9 cellular contexts compared by ENCODE assay signal in genomic region chr17:58331815-58332719, GRCh38. TPM values are rescaled to one million over a fixed set of nuclear protein-coding genes. Genes with fewer than 3 reads are reported as not detected.
A peak's percentile ranks its signal among the peaks of the same experiment; 100 is the strongest.
DNase-seq lines count a peak whose midpoint lies in the region; ATAC-seq and TF ChIP-seq lines count a peak whose summit lies in the region.
"Had no signal": no experiment of that assay in that cellular context is flagged by ENCODE, and none has a peak within 500 bp of the region (broad histone marks: within the 10 kb centered on the region; RNA-seq: fewer than 3 reads in every experiment).

No MANE protein-coding gene starts in this region.

- no peaks in the 10 kb centered on the region for H3K27me3 ChIP-seq in GM23338 (ENCODE audit: insufficient read depth)
- H3K27me3 ChIP-seq in mucosa of stomach (ENCODE audit: control insufficient read depth, insufficient read depth, low read length): peaks cover 3% of the 10 kb centered on the region

- H3K4me1 ChIP-seq in GM23338 (ENCODE audit: insufficient read depth) (peaks cover 33% of the 10 kb centered on the region), mucosa of stomach (ENCODE audit: control insufficient read depth, insufficient read depth, low read length) (peaks cover 13% of the 10 kb centered on the region)

- H3K4me3 Mint-ChIP-seq in GM23338: no peak overlapping the region
- H3K4me3 Mint-ChIP-seq in activated naive CD8-positive, alpha-beta T cell: peak overlapping the region; percentile 99

- H3K36me3 ChIP-seq in GM23338 (ENCODE audit: insufficient read depth) (no peaks in the 10 kb centered on the region), mucosa of stomach (ENCODE audit: control insufficient read depth, insufficient read depth, low read length) (no peaks in the 10 kb centered on the region)

- H3K4me3 ChIP-seq in GM23338 (peak overlapping the region; percentile 36; the same call in 1 of the 2 replicates), mucosa of stomach (ENCODE audit: low read length) (no peak overlapping the region)

- H3F3A ChIP-seq in GM23338 (replicated peaks; ENCODE audit: low read depth): peaks cover 3% of the 10 kb centered on the region; the same call in 1 of the 2 replicates

- peaks cover 62% of the 10 kb centered on the region for H3K4me1 Mint-ChIP-seq in GM23338
- peaks cover 51% of the 10 kb centered on the region for H3K4me1 Mint-ChIP-seq in activated naive CD8-positive, alpha-beta T cell (ENCODE audit: low read depth)

- H3K9ac ChIP-seq in mucosa of stomach (ENCODE audit: low read length): peak overlapping the region; percentile 52

- H3K27ac ChIP-seq in GM23338 (ENCODE audit: low read depth): no peak overlapping the region

- H4K20me1 ChIP-seq in GM23338 (replicated peaks; ENCODE audit: insufficient read depth): no peaks in the 10 kb centered on the region

- no peak overlapping the region; the same call in 1 of the 2 replicates for H2AFZ ChIP-seq in GM23338

- peak overlapping the region; percentile 92 for H3K27ac Mint-ChIP-seq in GM23338
- H3K27ac Mint-ChIP-seq in activated naive CD8-positive, alpha-beta T cell: peak overlapping the region; percentile 100

- 0 out of 2 replicates have a peak, but pooled peaks cover 8% of the 10 kb centered on the region for H3K9me2 ChIP-seq in GM23338 (ENCODE audit: insufficient read depth)

- no peaks in the 10 kb centered on the region for H3K79me2 ChIP-seq in GM23338 (replicated peaks; ENCODE audit: insufficient read depth)

- TF ChIP-seq CTCF in GM23338 (conservative IDR thresholded peaks at IDR 0.05; ENCODE audit: low read depth in 2 of 2): no peak

- no peak for DNase-seq in GM23338 (ENCODE audit: low spot score)
- DNase-seq in T follicular helper cell (ENCODE audit: low read depth): peak; percentile 75
- DNase-seq in stimulated activated naive CD4-positive, alpha-beta T cell treated with Interleukin-2 at 50 U/mL for 16 hours (lab: John Stamatoyannopoulos, UW): peak; percentile 89
- no peak for DNase-seq in cerebellum (ENCODE audit: low spot score)
- no peak for DNase-seq in NCI-H2227 treated with DMSO at 0.1 percent for 48 hours (lab: John Stamatoyannopoulos, UW)

- ATAC-seq in GM23338: no peak
- no peak for ATAC-seq in HG02870 (IDR thresholded peaks at IDR 0.05; ENCODE audit: unreplicated experiment)

- no peaks in the 10 kb centered on the region for H3K36me3 Mint-ChIP-seq in GM23338 (ENCODE audit: low read depth)
- peaks cover 12% of the 10 kb centered on the region for H3K36me3 Mint-ChIP-seq in activated naive CD8-positive, alpha-beta T cell

- H3K9me3 Mint-ChIP-seq in GM23338: no peaks in the 10 kb centered on the region
- H3K9me3 Mint-ChIP-seq in activated naive CD8-positive, alpha-beta T cell (ENCODE audit: low read depth): no peaks in the 10 kb centered on the region

- H3K4me2 ChIP-seq in GM23338: peak overlapping the region; percentile 60

- peaks cover 35% of the 10 kb centered on the region for H3K27me3 Mint-ChIP-seq in GM23338 (ENCODE audit: insufficient read depth, low read depth, poor library complexity)
- H3K27me3 Mint-ChIP-seq in activated naive CD8-positive, alpha-beta T cell: no peaks in the 10 kb centered on the region

- no peaks in the 10 kb centered on the region for H3K9me3 ChIP-seq in mucosa of stomach (ENCODE audit: control insufficient read depth, low read length)

TF ChIP-seq in GM23338, 12 proteins besides CTCF, POLR2A, EP300 and RAD21:
- TF ChIP-seq ZNF331 (CRISPR knock-in tag; IDR thresholded peaks at IDR 0.05; ENCODE audit: low read depth): no peak
- no peak for TF ChIP-seq EZH2phosphoT487 (IDR thresholded peaks at IDR 0.05; ENCODE audit: unreplicated experiment)
- TF ChIP-seq REST (IDR thresholded peaks at IDR 0.05; ENCODE audit: unreplicated experiment): no peak
- TF ChIP-seq EZH2 (IDR thresholded peaks at IDR 0.05; ENCODE audit: low read depth, unreplicated experiment): no peak
- no peak for TF ChIP-seq POLR2AphosphoS5 (IDR thresholded peaks at IDR 0.05; ENCODE audit: low read depth)
- TF ChIP-seq JUNB (IDR thresholded peaks at IDR 0.05; ENCODE audit: unreplicated experiment): no peak

RNA-seq across cellular contexts. Expression of gene TSPOAP1, which starts 3.5 kb away (rescaled TPM):
- 11.8 and 12.9 TPM in 2 replicates for total RNA-seq in GM23338 (2014; rRNA removed; shearing (Covaris generic))
- polyA plus RNA-seq in GM23338 (2016; fragmentation: Nextera tagmentation; extraction: Ambion mirVana): 6.3 and 7.3 TPM in 2 replicates
- total RNA-seq in cerebellum: 54.2 TPM

RNA-seq across cellular contexts. Expression of gene SUPT4H1, which starts 19.9 kb away (rescaled TPM):
- total RNA-seq in GM23338 (2014; rRNA removed; shearing (Covaris generic)): 82.2 and 87.0 TPM in 2 replicates
- 73.9 and 83.7 TPM in 2 replicates for polyA plus RNA-seq in GM23338 (2016; fragmentation: Nextera tagmentation; extraction: Ambion mirVana)
- total RNA-seq in cerebellum: 26.7 TPM

RNA-seq across cellular contexts. Expression of gene MPO, which starts 51.3 kb away (rescaled TPM):
- total RNA-seq in GM23338 (2014; rRNA removed; shearing (Covaris generic)): 0.12 TPM in 1 of 2 replicates, not detected in the other
- 0.08 TPM in 1 of 2 replicates, not detected in the other for polyA plus RNA-seq in GM23338 (2016; fragmentation: Nextera tagmentation; extraction: Ambion mirVana)
- 2.7 TPM for total RNA-seq in cerebellum
- polyA plus RNA-seq: neural cell had no signal

Comparison
In these comparisons a context has a peak if more than half of its experiments do, and no peak if none do; other contexts are left out.
1. DNase-seq: peak in T follicular helper cell (single experiment) and stimulated activated naive CD4-positive, alpha-beta T cell treated with Interleukin-2 at 50 U/mL for 16 hours (single experiment); none in GM23338 (single experiment), cerebellum (single experiment) and NCI-H2227 treated with DMSO at 0.1 percent for 48 hours (single experiment).